8 cellular contexts compared by ENCODE assay signal in the genomic region with DNA sequence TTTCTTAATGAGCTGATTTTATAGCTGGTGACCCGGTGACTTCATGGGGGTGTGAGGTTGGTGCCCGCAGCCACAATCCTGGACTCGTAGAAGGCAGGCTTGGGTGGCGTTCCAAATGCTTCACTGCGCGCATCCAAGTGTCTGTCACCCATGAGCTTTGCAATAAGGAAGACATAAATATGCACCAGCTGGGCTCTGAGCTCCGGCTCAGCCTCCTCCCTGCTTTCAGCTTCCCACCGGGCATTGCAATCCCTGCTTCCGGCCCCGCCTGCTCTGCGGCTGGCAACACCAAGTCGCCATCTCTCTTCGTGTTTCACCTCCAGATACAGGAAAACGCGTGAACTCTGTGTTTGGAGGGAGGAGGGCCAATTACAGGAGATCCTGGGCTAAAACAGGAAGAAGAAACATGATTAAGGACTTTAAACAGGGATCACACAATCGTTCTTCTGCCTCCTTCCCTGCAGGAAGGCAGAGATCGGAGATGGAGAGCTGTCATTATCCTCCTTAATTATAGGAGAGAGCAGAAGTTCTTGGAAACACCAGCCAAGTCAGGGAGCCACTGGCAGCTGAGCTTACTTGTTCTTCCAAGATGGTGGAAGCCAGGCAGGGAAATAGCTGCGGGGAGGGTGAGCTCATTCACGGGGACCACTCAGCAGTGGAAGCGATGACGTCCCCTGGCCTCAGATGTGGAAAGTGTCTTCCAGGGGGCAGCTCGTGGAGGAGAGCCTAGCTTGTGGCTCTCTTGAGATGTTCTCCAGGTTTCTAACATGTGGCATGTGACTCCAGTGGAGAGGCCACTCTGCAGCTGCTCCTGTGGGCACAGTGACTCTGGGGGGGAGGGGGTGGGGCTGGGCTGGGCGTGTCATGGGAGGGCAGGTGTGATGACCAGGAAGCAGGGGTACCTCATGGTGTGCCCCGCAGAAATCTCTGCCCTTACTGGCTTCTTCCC.
DNase-seq lines count a peak whose midpoint lies in the region; ATAC-seq and TF ChIP-seq lines count a peak whose summit lies in the region.

No MANE protein-coding gene starts in this region.

- CTCF ChIA-PET in activated naive CD4-positive, alpha-beta T cell treated with anti-CD3 and anti-CD28 coated beads, Interleukin-2, amount 10 ng/mL, durations not matched to agents 7 days and 5 days (lab: Charles Lee): interaction anchor here (0.6 to 1.0 kb wide), 8 partner anchors 8 to 243 kb away, joined by 3 to 4 read pairs (median 3); a partner anchor contains a TSS

- H3K4me3 ChIP-seq in transverse colon (peak overlapping the region in 1 of 4 donors; percentile 1), tibial nerve (no peak overlapping the region)

- peak overlapping the region; percentile 35 for H3K27ac Mint-ChIP-seq in activated naive CD4-positive, alpha-beta T cell treated with anti-CD3 and anti-CD28 coated beads, Interleukin-2, amount 10 ng/mL, durations not matched to agents 7 days and 5 days

- H3K27ac ChIP-seq in transverse colon: peak overlapping the region; percentile 67 to 76 (median 71)
- H3K27ac ChIP-seq in tibial nerve: no peak overlapping the region

- H3K4me3 Mint-ChIP-seq in activated naive CD4-positive, alpha-beta T cell treated with anti-CD3 and anti-CD28 coated beads, Interleukin-2, amount 10 ng/mL, durations not matched to agents 7 days and 5 days: no peak overlapping the region

- H3K4me1 ChIP-seq in transverse colon (peaks cover 0 to 40% (median 17%) of the 10 kb centered on the region in 4 donors), tibial nerve (peaks cover 0 to 5% (median 0%) of the 10 kb centered on the region in 4 donors)

- H3K36me3 ChIP-seq in transverse colon: no peaks in the 10 kb centered on the region
- no peaks in the 10 kb centered on the region for H3K36me3 ChIP-seq in tibial nerve

- peaks cover 20% of the 10 kb centered on the region for H3K4me1 Mint-ChIP-seq in activated naive CD4-positive, alpha-beta T cell treated with anti-CD3 and anti-CD28 coated beads, Interleukin-2, amount 10 ng/mL, durations not matched to agents 7 days and 5 days

- H3K27me3 ChIP-seq in transverse colon (no peaks in the 10 kb centered on the region), tibial nerve (no peaks in the 10 kb centered on the region)

- TF ChIP-seq POLR2A in transverse colon (IDR thresholded peaks at IDR 0.05) (no peak), tibial nerve (IDR thresholded peaks at IDR 0.05) (no peak)

- intact Hi-C loops in transverse colon (cut with DNase I; ENCODE audit: low total_unique reads): no loop called here

- H3K36me3 Mint-ChIP-seq in activated naive CD4-positive, alpha-beta T cell treated with anti-CD3 and anti-CD28 coated beads, Interleukin-2, amount 10 ng/mL, durations not matched to agents 7 days and 5 days: peaks cover 4% of the 10 kb centered on the region

- H3K27me3 Mint-ChIP-seq in activated naive CD4-positive, alpha-beta T cell treated with anti-CD3 and anti-CD28 coated beads, Interleukin-2, amount 10 ng/mL, durations not matched to agents 7 days and 5 days: no peaks in the 10 kb centered on the region

- in situ Hi-C loops in transverse colon (cut with MboI; ENCODE audit: low pct_ligation_motif_present in 1 of 4, low pct_unique_long_range_greater_than_20kb in 1 of 4, low sequenced_read_pairs in 3 of 4): loop anchor here in 2 of 4 donors (25.0 kb wide), 1 partner anchor 222 kb away; no protein-coding TSS in a partner anchor

- WGBS in transverse colon (ENCODE audit: low coverage in 1 of 2), 2 donors: 83 to 86% methylated on average over 5 to 23 of the region's 24 CpGs
- WGBS in tibial nerve, 2 donors: 84 to 85% methylated on average over 24 of the region's 24 CpGs

- TF ChIP-seq CTCF in transverse colon (IDR thresholded peaks at IDR 0.05) (no peak), tibial nerve (IDR thresholded peaks at IDR 0.05) (no peak)

- no peak for DNase-seq in activated naive CD4-positive, alpha-beta T cell treated with anti-CD3 and anti-CD28 coated beads, Interleukin-2, amount 10 ng/mL, durations not matched to agents 7 days and 5 days
- no peak for DNase-seq in activated naive CD4-positive, alpha-beta T cell (lab: John Stamatoyannopoulos, UW)
- peak; percentile 78 to 83 for DNase-seq in NCI-H2081 (lab: John Stamatoyannopoulos, UW)
- DNase-seq in germinal center (ENCODE audit: low spot score): peak; percentile 9
- DNase-seq in transverse colon: no peak
- no peak for DNase-seq in tibial nerve (ENCODE audit: low spot score in 2 of 2)
- DNase-seq in 8988T: no peak

- H3K9me3 ChIP-seq in transverse colon: no peaks in the 10 kb centered on the region
- no peaks in the 10 kb centered on the region for H3K9me3 ChIP-seq in tibial nerve

- TF ChIP-seq EP300 in transverse colon (IDR thresholded peaks at IDR 0.05; ENCODE audit: low read depth) (no peak), tibial nerve (IDR thresholded peaks at IDR 0.05) (no peak)

- H3K9me3 Mint-ChIP-seq in activated naive CD4-positive, alpha-beta T cell treated with anti-CD3 and anti-CD28 coated beads, Interleukin-2, amount 10 ng/mL, durations not matched to agents 7 days and 5 days: peaks cover 10% of the 10 kb centered on the region

- no peak for ATAC-seq in GM18873 (IDR thresholded peaks at IDR 0.05; ENCODE audit: low FRiP score, unreplicated experiment)

Comparison
In these comparisons a context has a peak if more than half of its experiments do, and no peak if none do; other contexts are left out.
1. DNase-seq: peak in NCI-H2081 (2 of 2) and germinal center (single experiment); none in activated naive CD4-positive, alpha-beta T cell treated with anti-CD3 and anti-CD28 coated beads, Interleukin-2, amount 10 ng/mL, durations not matched to agents 7 days and 5 days (single experiment), activated naive CD4-positive, alpha-beta T cell (0 of 4), transverse colon (single experiment), tibial nerve (0 of 2) and 8988T (single experiment).
2. H3K27ac ChIP-seq: peak in transverse colon (4 of 4); none in tibial nerve (0 of 4).